19 cellular contexts compared by ENCODE assay signal in the genomic region with DNA sequence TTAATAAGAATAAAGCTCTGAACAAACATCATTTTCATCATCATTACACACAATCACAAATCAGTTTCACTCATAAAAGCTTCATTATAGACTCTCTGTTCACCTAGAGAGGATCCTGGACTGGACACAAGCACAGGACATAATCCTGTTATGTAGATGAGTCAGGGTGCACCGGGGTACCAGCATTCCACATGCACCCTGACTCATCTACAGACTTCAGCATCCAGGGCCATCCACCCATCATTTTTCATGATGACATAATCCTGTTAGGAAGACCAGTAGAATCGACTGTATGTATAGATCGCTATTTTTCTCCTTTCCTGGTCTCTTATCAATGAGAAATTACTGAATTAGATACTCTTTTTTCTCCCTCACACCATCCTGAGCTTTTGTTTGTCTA.
DNase-seq lines count a peak whose midpoint lies in the region; ATAC-seq, FAIRE-seq and TF ChIP-seq lines count a peak whose summit lies in the region.
"Had no signal": no experiment of that assay in that cellular context is flagged by ENCODE, and none has a peak within 500 bp of the region (broad histone marks: within the 10 kb centered on the region; RNA-seq: fewer than 3 reads in every experiment).

No MANE protein-coding gene starts in this region.

- TF ChIP-seq POLR2A in stomach (IDR thresholded peaks at IDR 0.05): no peak
- no peak for TF ChIP-seq POLR2A in HepG2 (IDR thresholded peaks at IDR 0.05; ENCODE audit: insufficient read depth in 1 of 2, low read depth in 2 of 2, low read length in 2 of 2)

- no TSS peak for BruUV-seq in HepG2 (replicated peaks; lab: Mats Ljungman, UMichigan)

- H3K4me3 ChIP-seq in choroid plexus epithelial cell (ENCODE audit: low read depth, low read length): no peak overlapping the region
- H3K4me3 ChIP-seq in stomach: no peak overlapping the region
- no peak overlapping the region for H3K4me3 ChIP-seq in HepG2 (replicated peaks in 1 of 3; ENCODE audit: insufficient read depth in 1 of 3, low read depth in 2 of 3, low read length in 3 of 3)
- H3K4me3 ChIP-seq: hepatocyte, upper lobe of left lung had no signal

- CTCF ChIA-PET in HepG2 (lab: Yijun Ruan, JAX; ENCODE audit: low intra/inter-chr PET ratio, low total read pairs): no interaction called here

- no peaks in the 10 kb centered on the region for H3K79me2 ChIP-seq in HepG2 (ENCODE audit: insufficient read depth, low read length)
- H3K79me2 ChIP-seq: hepatocyte, parathyroid adenoma had no signal

- H2AFZ ChIP-seq in HepG2 (ENCODE audit: low read length): no peak overlapping the region
- H2AFZ ChIP-seq: hepatocyte, parathyroid adenoma had no signal

- H3K27me3 ChIP-seq in stomach (no peaks in the 10 kb centered on the region), HepG2 (ENCODE audit: control insufficient read depth in 1 of 2, insufficient read depth in 2 of 2, low read length in 2 of 2) (no peaks in the 10 kb centered on the region)
- H3K27me3 ChIP-seq: hepatocyte, upper lobe of left lung had no signal

- H3K27ac ChIP-seq in stomach: no peak overlapping the region
- no peak overlapping the region for H3K27ac ChIP-seq in HepG2 (ENCODE audit: extremely low read length, insufficient read depth, low read length)
- H3K27ac ChIP-seq: hepatocyte, HL-60, parathyroid adenoma, upper lobe of left lung had no signal

- in situ Hi-C loops in HepG2 (cut with HindIII; ENCODE audit: extremely low pct_ligation_motif_present, low pct_unique_long_range_greater_than_20kb): no loop called here

- no peak for TF ChIP-seq EP300 in stomach (IDR thresholded peaks at IDR 0.05)
- no peak for TF ChIP-seq EP300 in HepG2 (IDR thresholded peaks at IDR 0.05; ENCODE audit: low read depth in 2 of 2, low read length in 2 of 2)
- no peak for TF ChIP-seq EP300 in HepG2 (CRISPR knock-in tag; IDR thresholded peaks at IDR 0.05; ENCODE audit: borderline replicate concordance)

- ATAC-seq in HepG2: no peak
- no peak for ATAC-seq in HG02798 (IDR thresholded peaks at IDR 0.05; ENCODE audit: poor library complexity, unreplicated experiment)
- ATAC-seq: natural killer cell treated with Interleukin-12 subunit alpha and Interleukin-12 subunit beta and Interleukin-15 and Interleukin-18, amount 100 ng/mL, for 72 hours had no signal

- H3K9me3 ChIP-seq in stomach (no peaks in the 10 kb centered on the region), HepG2 (ENCODE audit: low read length) (no peaks in the 10 kb centered on the region)
- H3K9me3 ChIP-seq: upper lobe of left lung had no signal

- DNase-seq in GM04504 (ENCODE audit: low read depth) (peak; percentile 31), RKO (ENCODE audit: low spot score) (peak; percentile 57), choroid plexus epithelial cell (ENCODE audit: low read depth) (peak; percentile 35), non-pigmented ciliary epithelial cell (ENCODE audit: low read depth) (peak; percentile 38), COLO829 (ENCODE audit: low spot score) (no peak), stomach (no peak), HepG2 (ENCODE audit: low spot score) (no peak)
- DNase-seq: activated CD4-positive, alpha-beta T cell treated with anti-CD3 and anti-CD28 coated beads, Interleukin-2, amount 50 U/mL, for 48 hours; C1 segment of cervical spinal cord; cerebellar nuclear complex; effector CD8-positive, alpha-beta T cell; NCI-H1930; SHP77; upper lobe of left lung had no signal

- no peak for TF ChIP-seq RAD21 in HepG2 (CRISPR knock-in tag; IDR thresholded peaks at IDR 0.05)

- H3K36me3 ChIP-seq in stomach: no peaks in the 10 kb centered on the region
- H3K36me3 ChIP-seq in HepG2 (replicated peaks in 1 of 2; ENCODE audit: control insufficient read depth in 1 of 2, insufficient read depth in 2 of 2, low read length in 2 of 2): no peaks in the 10 kb centered on the region
- H3K36me3 ChIP-seq: upper lobe of left lung had no signal

- 83 to 87% (median 86%) methylated on average over 3 of the region's 3 CpGs for WGBS in stomach, 5 donors
- 0% methylated on average over 3 of the region's 3 CpGs for WGBS in HepG2 (ENCODE audit: low lambda C conversion rate)

- H3K4me1 ChIP-seq in stomach (no peaks in the 10 kb centered on the region), HepG2 (ENCODE audit: insufficient read depth, low read length) (no peaks in the 10 kb centered on the region)
- H3K4me1 ChIP-seq: parathyroid adenoma, upper lobe of left lung had no signal

- POLR2A ChIA-PET in HepG2 (lab: Yijun Ruan, JAX): no interaction called here

- H3K9ac ChIP-seq in HepG2 (ENCODE audit: insufficient read depth, low read depth, low read length): no peak overlapping the region
- H3K9ac ChIP-seq: parathyroid adenoma had no signal

- H3K4me2 ChIP-seq in HepG2 (ENCODE audit: low read depth, low read length): no peak overlapping the region
- H3K4me2 ChIP-seq: hepatocyte had no signal

- TF ChIP-seq CTCF in choroid plexus epithelial cell (conservative IDR thresholded peaks at IDR 0.05; ENCODE audit: low read depth, low read length): no peak
- TF ChIP-seq CTCF in stomach (IDR thresholded peaks at IDR 0.05): no peak
- TF ChIP-seq CTCF in HepG2 (CRISPR knock-in tag; IDR thresholded peaks at IDR 0.05): no peak

- no peaks in the 10 kb centered on the region for H4K20me1 ChIP-seq in HepG2 (ENCODE audit: insufficient read depth, low read length)

- intact Hi-C loops in stomach (cut with DNase I; ENCODE audit: low total_unique reads): no loop called here
- intact Hi-C loops in HepG2 (cut with micrococcal nuclease; ENCODE audit: unreplicated experiment): no loop called here

- FAIRE-seq in HepG2 (lab: Jason Lieb, UNC): no peak

TF ChIP-seq in HepG2, 621 proteins besides CTCF, POLR2A, EP300 and RAD21:
- TF ChIP-seq ZFP1 (CRISPR knock-in tag; IDR thresholded peaks at IDR 0.05) (no peak), ZC3H13 (CRISPR knock-in tag; IDR thresholded peaks at IDR 0.05) (no peak), ZSCAN21 (CRISPR knock-in tag; IDR thresholded peaks at IDR 0.05; ENCODE audit: borderline replicate concordance) (no peak), ZNF331 (CRISPR knock-in tag; IDR thresholded peaks at IDR 0.05) (no peak), ZNF703 (CRISPR knock-in tag; IDR thresholded peaks at IDR 0.05; ENCODE audit: borderline replicate concordance) (no peak), ZNF274 (CRISPR knock-in tag; IDR thresholded peaks at IDR 0.05) (no peak), ZNF75D (CRISPR knock-in tag; IDR thresholded peaks at IDR 0.05; ENCODE audit: borderline replicate concordance) (no peak), ATF7 (IDR thresholded peaks at IDR 0.05) (no peak), ATF7 (CRISPR knock-in tag; IDR thresholded peaks at IDR 0.05) (no peak), GTF3A (CRISPR knock-in tag; conservative IDR thresholded peaks at IDR 0.05) (no peak)
- TF ChIP-seq, protein P1, sequence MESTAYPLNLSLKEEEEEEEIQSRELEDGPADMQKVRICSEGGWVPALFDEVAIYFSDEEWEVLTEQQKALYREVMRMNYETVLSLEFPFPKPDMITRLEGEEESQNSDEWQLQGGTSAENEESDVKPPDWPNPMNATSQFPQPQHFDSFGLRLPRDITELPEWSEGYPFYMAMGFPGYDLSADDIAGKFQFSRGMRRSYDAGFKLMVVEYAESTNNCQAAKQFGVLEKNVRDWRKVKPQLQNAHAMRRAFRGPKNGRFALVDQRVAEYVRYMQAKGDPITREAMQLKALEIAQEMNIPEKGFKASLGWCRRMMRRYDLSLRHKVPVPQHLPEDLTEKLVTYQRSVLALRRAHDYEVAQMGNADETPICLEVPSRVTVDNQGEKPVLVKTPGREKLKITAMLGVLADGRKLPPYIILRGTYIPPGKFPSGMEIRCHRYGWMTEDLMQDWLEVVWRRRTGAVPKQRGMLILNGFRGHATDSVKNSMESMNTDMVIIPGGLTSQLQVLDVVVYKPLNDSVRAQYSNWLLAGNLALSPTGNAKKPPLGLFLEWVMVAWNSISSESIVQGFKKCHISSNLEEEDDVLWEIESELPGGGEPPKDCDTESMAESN (CRISPR knock-in tag; conservative IDR thresholded peaks at IDR 0.05): no peak
- TF ChIP-seq, protein P2, sequence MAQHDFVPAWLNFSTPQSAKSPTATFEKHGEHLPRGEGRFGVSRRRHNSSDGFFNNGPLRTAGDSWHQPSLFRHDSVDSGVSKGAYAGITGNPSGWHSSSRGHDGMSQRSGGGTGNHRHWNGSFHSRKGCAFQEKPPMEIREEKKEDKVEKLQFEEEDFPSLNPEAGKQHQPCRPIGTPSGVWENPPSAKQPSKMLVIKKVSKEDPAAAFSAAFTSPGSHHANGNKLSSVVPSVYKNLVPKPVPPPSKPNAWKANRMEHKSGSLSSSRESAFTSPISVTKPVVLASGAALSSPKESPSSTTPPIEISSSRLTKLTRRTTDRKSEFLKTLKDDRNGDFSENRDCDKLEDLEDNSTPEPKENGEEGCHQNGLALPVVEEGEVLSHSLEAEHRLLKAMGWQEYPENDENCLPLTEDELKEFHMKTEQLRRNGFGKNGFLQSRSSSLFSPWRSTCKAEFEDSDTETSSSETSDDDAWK (CRISPR knock-in tag; IDR thresholded peaks at IDR 0.05): no peak

Comparison
In these comparisons a context has a peak if more than half of its experiments do, and no peak if none do; other contexts are left out.
1. DNase-seq: peak in GM04504 (single experiment), RKO (single experiment), choroid plexus epithelial cell (single experiment) and non-pigmented ciliary epithelial cell (single experiment); none in COLO829 (single experiment), stomach (single experiment) and HepG2 (single experiment).